1 cellular context compared by ENCODE assay signal in genomic region chr11:67095214-67095507, GRCh38.
TF ChIP-seq lines count a peak whose summit lies in the region.

No MANE protein-coding gene starts in this region.

TF ChIP-seq in K562, 482 proteins besides CTCF, POLR2A, EP300 and RAD21:
- TF ChIP-seq CBFA2T3 (IDR thresholded peaks at IDR 0.05) (0 out of 2 replicates have a peak, but pooled peaks have one; percentile 26), ZKSCAN3 (CRISPR knock-in tag; IDR thresholded peaks at IDR 0.05) (no peak)
